ENCODE assay signal across 7 cellular contexts in the genomic region with DNA sequence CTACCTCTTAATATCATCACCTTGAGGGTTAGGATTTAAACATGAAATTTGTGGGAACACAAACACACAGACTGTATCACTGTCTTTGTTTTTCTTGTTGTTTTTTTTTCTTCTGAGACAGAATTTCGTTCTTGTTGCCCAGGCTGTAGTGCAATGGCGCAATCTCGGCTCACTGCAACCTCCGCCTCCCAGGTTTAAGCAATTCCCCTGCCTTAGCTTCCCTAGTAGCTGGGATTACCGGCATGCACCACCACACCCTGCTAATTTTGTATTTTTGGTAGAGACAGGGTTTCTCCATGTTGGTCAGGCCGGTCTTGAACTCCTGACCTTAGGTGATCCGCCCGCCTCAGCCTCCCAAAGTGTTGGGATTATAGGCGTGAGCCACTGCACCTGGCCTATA. TPM values are rescaled to one million over a fixed set of nuclear protein-coding genes. Genes with fewer than 3 reads are reported as not detected.
DNase-seq lines count a peak whose midpoint lies in the region; ATAC-seq lines count a peak whose summit lies in the region.
"Not testable (repeated sequence)": the region's sequence is repeated elsewhere in the genome, so short reads cannot be mapped to it uniquely, and the experiment has no call there.

No MANE protein-coding gene starts in this region.

- H3K9me3 Mint-ChIP-seq in CD4-positive, CD25-positive, alpha-beta regulatory T cell; T-cell; activated CD4-positive, alpha-beta memory T cell treated with anti-CD3 and anti-CD28 coated beads, Interleukin-2, amount 10 ng/mL, durations not matched to agents 7 days and 5 days; activated T-helper 2 cell treated with anti-CD3 and anti-CD28 coated beads, Interferon-gamma antibody, Interleukin-2, Interleukin-4, amounts not matched to agents 10 μg/mL and 5 μg/mL and 100 μg/mL, durations not matched to agents 14 hours and 24 hours and 36 hours; dendritic cell treated with granulocyte-macrophage colony-stimulating factor and Interleukin-4, amounts not matched to agents 40 ng/mL and 50 ng/mL, for 4 days; stimulated activated effector memory CD8-positive, alpha-beta T cell treated with anti-CD3 and anti-CD28 coated beads, Interleukin-12 subunit alpha, Interleukin-12 subunit beta, amount 100 ng/mL, for 72 hours: not testable (repeated sequence)

- POLR2A ChIA-PET in T-cell (lab: Charles Lee), result interaction anchor here in 1 of 2 donors (0.6 kb wide), 1 partner anchor 17 kb away, joined by 3 read pairs; no protein-coding TSS in a partner anchor
- POLR2A ChIA-PET in activated CD4-positive, alpha-beta memory T cell treated with anti-CD3 and anti-CD28 coated beads, Interleukin-2, amount 10 ng/mL, durations not matched to agents 7 days and 5 days (lab: Charles Lee), result interaction anchor here (1.6 kb wide), 1 partner anchor 35 kb away, joined by 4 read pairs; no protein-coding TSS in a partner anchor

- H3K79me2 ChIP-seq in mesendoderm (ENCODE audit: control insufficient read depth, insufficient read depth, low read length), result peaks cover 25% of the 10 kb centered on the region

- intact Hi-C loops in activated T-helper 2 cell treated with anti-CD3 and anti-CD28 coated beads, Interferon-gamma antibody, Interleukin-2, Interleukin-4, amounts not matched to agents 10 μg/mL and 5 μg/mL and 100 μg/mL, durations not matched to agents 14 hours and 24 hours and 36 hours (cut with micrococcal nuclease), result not testable (repeated sequence)
- intact Hi-C loops in dendritic cell treated with granulocyte-macrophage colony-stimulating factor and Interleukin-4, amounts not matched to agents 40 ng/mL and 50 ng/mL, for 4 days (cut with micrococcal nuclease), result loop anchor here (5.0 to 10.0 kb wide), 2 partner anchors 36 to 701 kb away; partner anchors contain the start of genes LMNB1 and PRRC1

- H3K4me1 Mint-ChIP-seq in CD4-positive, CD25-positive, alpha-beta regulatory T cell, result peaks cover 21 to 63% (median 40%) of the 10 kb centered on the region in 4 donors
- peaks cover 20 to 37% (median 29%) of the 10 kb centered on the region in 3 donors for H3K4me1 Mint-ChIP-seq in T-cell
- H3K4me1 Mint-ChIP-seq in activated CD4-positive, alpha-beta memory T cell treated with anti-CD3 and anti-CD28 coated beads, Interleukin-2, amount 10 ng/mL, durations not matched to agents 7 days and 5 days, result peaks cover 61% of the 10 kb centered on the region
- H3K4me1 Mint-ChIP-seq in activated T-helper 2 cell treated with anti-CD3 and anti-CD28 coated beads, Interferon-gamma antibody, Interleukin-2, Interleukin-4, amounts not matched to agents 10 μg/mL and 5 μg/mL and 100 μg/mL, durations not matched to agents 14 hours and 24 hours and 36 hours (ENCODE audit: low read depth), result peaks cover 44% of the 10 kb centered on the region
- H3K4me1 Mint-ChIP-seq in dendritic cell treated with granulocyte-macrophage colony-stimulating factor and Interleukin-4, amounts not matched to agents 40 ng/mL and 50 ng/mL, for 4 days (ENCODE audit: low read depth), result peaks cover 27% of the 10 kb centered on the region
- H3K4me1 Mint-ChIP-seq in stimulated activated effector memory CD8-positive, alpha-beta T cell treated with anti-CD3 and anti-CD28 coated beads, Interleukin-12 subunit alpha, Interleukin-12 subunit beta, amount 100 ng/mL, for 72 hours, result peaks cover 41% of the 10 kb centered on the region

- not testable (repeated sequence) for H3K9me3 ChIP-seq in CD4-positive, CD25-positive, alpha-beta regulatory T cell (ENCODE audit: control insufficient read depth in 2 of 2, low read length in 2 of 2)

- H3K27me3 ChIP-seq in CD4-positive, CD25-positive, alpha-beta regulatory T cell (ENCODE audit: control insufficient read depth, insufficient read depth, low read length); mesendoderm (ENCODE audit: insufficient read depth, low read length, poor library complexity): not testable (repeated sequence)

- H2BK120ac ChIP-seq in mesendoderm (ENCODE audit: low read depth, low read length), result not testable (repeated sequence)

- peaks cover 15% of the 10 kb centered on the region for H3K36me3 ChIP-seq in CD4-positive, CD25-positive, alpha-beta regulatory T cell (ENCODE audit: control insufficient read depth, insufficient read depth, low read length)
- H3K36me3 ChIP-seq in mesendoderm (ENCODE audit: control insufficient read depth, insufficient read depth, low read length), result peaks cover 21% of the 10 kb centered on the region

- not testable (repeated sequence) for H2BK5ac ChIP-seq in mesendoderm (ENCODE audit: low read length)

- not testable (repeated sequence) for H3K4me2 ChIP-seq in mesendoderm (ENCODE audit: low read length)

- ATAC-seq in CD4-positive, CD25-positive, alpha-beta regulatory T cell (ENCODE audit: low read depth in 2 of 2); T-cell (replicated peaks in 1 of 4); stimulated activated effector memory CD8-positive, alpha-beta T cell treated with anti-CD3 and anti-CD28 coated beads, Interleukin-12 subunit alpha, Interleukin-12 subunit beta, amount 100 ng/mL, for 72 hours: not testable (repeated sequence)

- H2BK15ac ChIP-seq in mesendoderm (replicated peaks; ENCODE audit: low read depth), result not testable (repeated sequence)

- peaks cover 19% of the 10 kb centered on the region for H3K79me1 ChIP-seq in mesendoderm (ENCODE audit: low read length)

- H3K23ac ChIP-seq in mesendoderm (ENCODE audit: low read length), result not testable (repeated sequence)

- H3K4me3 Mint-ChIP-seq in CD4-positive, CD25-positive, alpha-beta regulatory T cell; T-cell; activated CD4-positive, alpha-beta memory T cell treated with anti-CD3 and anti-CD28 coated beads, Interleukin-2, amount 10 ng/mL, durations not matched to agents 7 days and 5 days; activated T-helper 2 cell treated with anti-CD3 and anti-CD28 coated beads, Interferon-gamma antibody, Interleukin-2, Interleukin-4, amounts not matched to agents 10 μg/mL and 5 μg/mL and 100 μg/mL, durations not matched to agents 14 hours and 24 hours and 36 hours (ENCODE audit: low read depth); dendritic cell treated with granulocyte-macrophage colony-stimulating factor and Interleukin-4, amounts not matched to agents 40 ng/mL and 50 ng/mL, for 4 days; stimulated activated effector memory CD8-positive, alpha-beta T cell treated with anti-CD3 and anti-CD28 coated beads, Interleukin-12 subunit alpha, Interleukin-12 subunit beta, amount 100 ng/mL, for 72 hours: not testable (repeated sequence)

- peak overlapping the region; percentile 92 for H3K27ac ChIP-seq in CD4-positive, CD25-positive, alpha-beta regulatory T cell (ENCODE audit: insufficient read depth, low read length, poor library complexity, severe bottlenecking)
- H3K27ac ChIP-seq in mesendoderm (ENCODE audit: low read depth, low read length), result not testable (repeated sequence)

- WGBS in mesendoderm (ENCODE audit: extremely low coverage, insufficient coverage, low lambda C conversion rate), result no CpG with 5 or more reads among the region's 9 CpGs

- H2AK5ac ChIP-seq in mesendoderm (ENCODE audit: low read length), result not testable (repeated sequence)

- H3K18ac ChIP-seq in mesendoderm (ENCODE audit: low read length), result not testable (repeated sequence)

- not testable (repeated sequence) for H3K56ac ChIP-seq in mesendoderm (ENCODE audit: low read length)

- not testable (repeated sequence) for H4K5ac ChIP-seq in mesendoderm (ENCODE audit: low read length)

- H3K4me3 ChIP-seq in CD4-positive, CD25-positive, alpha-beta regulatory T cell (ENCODE audit: low read depth, low read length); mesendoderm (ENCODE audit: low read length): not testable (repeated sequence)

- not testable (repeated sequence) for H3K9ac ChIP-seq in mesendoderm (ENCODE audit: low read length)

- H3K4ac ChIP-seq in mesendoderm (ENCODE audit: low read depth, low read length), result not testable (repeated sequence)

- H3K36me3 Mint-ChIP-seq in CD4-positive, CD25-positive, alpha-beta regulatory T cell, result peaks cover 20% of the 10 kb centered on the region
- peaks cover 39% of the 10 kb centered on the region for H3K36me3 Mint-ChIP-seq in T-cell
- peaks cover 83% of the 10 kb centered on the region for H3K36me3 Mint-ChIP-seq in activated CD4-positive, alpha-beta memory T cell treated with anti-CD3 and anti-CD28 coated beads, Interleukin-2, amount 10 ng/mL, durations not matched to agents 7 days and 5 days (ENCODE audit: low read depth)
- H3K36me3 Mint-ChIP-seq in activated T-helper 2 cell treated with anti-CD3 and anti-CD28 coated beads, Interferon-gamma antibody, Interleukin-2, Interleukin-4, amounts not matched to agents 10 μg/mL and 5 μg/mL and 100 μg/mL, durations not matched to agents 14 hours and 24 hours and 36 hours (ENCODE audit: low read depth), result peaks cover 82% of the 10 kb centered on the region
- peaks cover 14% of the 10 kb centered on the region for H3K36me3 Mint-ChIP-seq in dendritic cell treated with granulocyte-macrophage colony-stimulating factor and Interleukin-4, amounts not matched to agents 40 ng/mL and 50 ng/mL, for 4 days (ENCODE audit: low read depth)
- peaks cover 100% of the 10 kb centered on the region for H3K36me3 Mint-ChIP-seq in stimulated activated effector memory CD8-positive, alpha-beta T cell treated with anti-CD3 and anti-CD28 coated beads, Interleukin-12 subunit alpha, Interleukin-12 subunit beta, amount 100 ng/mL, for 72 hours

- H3K27ac Mint-ChIP-seq in CD4-positive, CD25-positive, alpha-beta regulatory T cell, result peak overlapping the region; percentile 43 to 98 (median 83)
- peak overlapping the region; percentile 46 to 52 for H3K27ac Mint-ChIP-seq in T-cell
- peak overlapping the region; percentile 96 for H3K27ac Mint-ChIP-seq in activated CD4-positive, alpha-beta memory T cell treated with anti-CD3 and anti-CD28 coated beads, Interleukin-2, amount 10 ng/mL, durations not matched to agents 7 days and 5 days
- peak overlapping the region; percentile 59 for H3K27ac Mint-ChIP-seq in activated T-helper 2 cell treated with anti-CD3 and anti-CD28 coated beads, Interferon-gamma antibody, Interleukin-2, Interleukin-4, amounts not matched to agents 10 μg/mL and 5 μg/mL and 100 μg/mL, durations not matched to agents 14 hours and 24 hours and 36 hours
- H3K27ac Mint-ChIP-seq in dendritic cell treated with granulocyte-macrophage colony-stimulating factor and Interleukin-4, amounts not matched to agents 40 ng/mL and 50 ng/mL, for 4 days, result peak overlapping the region; percentile 76
- H3K27ac Mint-ChIP-seq in stimulated activated effector memory CD8-positive, alpha-beta T cell treated with anti-CD3 and anti-CD28 coated beads, Interleukin-12 subunit alpha, Interleukin-12 subunit beta, amount 100 ng/mL, for 72 hours, result peak overlapping the region; percentile 75

- peaks cover 39% of the 10 kb centered on the region for H3K4me1 ChIP-seq in CD4-positive, CD25-positive, alpha-beta regulatory T cell (ENCODE audit: control insufficient read depth, insufficient read depth, low read length, poor library complexity, severe bottlenecking)
- H3K4me1 ChIP-seq in mesendoderm (ENCODE audit: control insufficient read depth, low read depth, low read length), result not testable (repeated sequence)

- not testable (repeated sequence) for DNase-seq in CD4-positive, CD25-positive, alpha-beta regulatory T cell; T-cell; activated CD4-positive, alpha-beta memory T cell treated with anti-CD3 and anti-CD28 coated beads, Interleukin-2, amount 10 ng/mL, durations not matched to agents 7 days and 5 days; activated T-helper 2 cell treated with anti-CD3 and anti-CD28 coated beads, Interferon-gamma antibody, Interleukin-2, Interleukin-4, amounts not matched to agents 10 μg/mL and 5 μg/mL and 100 μg/mL, durations not matched to agents 14 hours and 24 hours and 36 hours (ENCODE audit: low spot score); mesendoderm; stimulated activated effector memory CD8-positive, alpha-beta T cell treated with anti-CD3 and anti-CD28 coated beads, Interleukin-12 subunit alpha, Interleukin-12 subunit beta, amount 100 ng/mL, for 72 hours (ENCODE audit: low spot score in 2 of 2)

- peak overlapping the region; percentile 28 for H4K8ac ChIP-seq in mesendoderm (ENCODE audit: low read depth, low read length)

- H3K27me3 Mint-ChIP-seq in CD4-positive, CD25-positive, alpha-beta regulatory T cell; T-cell; activated CD4-positive, alpha-beta memory T cell treated with anti-CD3 and anti-CD28 coated beads, Interleukin-2, amount 10 ng/mL, durations not matched to agents 7 days and 5 days; activated T-helper 2 cell treated with anti-CD3 and anti-CD28 coated beads, Interferon-gamma antibody, Interleukin-2, Interleukin-4, amounts not matched to agents 10 μg/mL and 5 μg/mL and 100 μg/mL, durations not matched to agents 14 hours and 24 hours and 36 hours (ENCODE audit: low read depth); dendritic cell treated with granulocyte-macrophage colony-stimulating factor and Interleukin-4, amounts not matched to agents 40 ng/mL and 50 ng/mL, for 4 days: not testable (repeated sequence)

- CTCF ChIA-PET in T-cell (lab: Charles Lee), result interaction anchor here in 1 of 2 donors (0.6 kb wide), 1 partner anchor 21 kb away, joined by 3 read pairs; no protein-coding TSS in a partner anchor
- CTCF ChIA-PET in activated CD4-positive, alpha-beta memory T cell treated with anti-CD3 and anti-CD28 coated beads, Interleukin-2, amount 10 ng/mL, durations not matched to agents 7 days and 5 days (lab: Charles Lee), result interaction anchor here (1.3 to 2.3 kb wide), 3 partner anchors 9 to 138 kb away, joined by 4 to 8 read pairs (median 4); no protein-coding TSS in a partner anchor

RNA-seq across cellular contexts. Expression of gene LMNB1, which starts 36.9 kb away (rescaled TPM):
- total RNA-seq in CD4-positive, CD25-positive, alpha-beta regulatory T cell, result 52.5 TPM
- polyA plus RNA-seq in CD4-positive, CD25-positive, alpha-beta regulatory T cell, result 10 to 100 TPM; 11.5 to 21.9 (median 17.3) TPM
- total RNA-seq in T-cell, result 10 to 100 TPM; 25.6 to 36.6 (median 30.9) TPM
- 100 to 1,000 TPM; 291 to 296 TPM for total RNA-seq in activated CD4-positive, alpha-beta memory T cell treated with anti-CD3 and anti-CD28 coated beads, Interleukin-2, amount 10 ng/mL, durations not matched to agents 7 days and 5 days
- 232 and 239 TPM in 2 replicates for total RNA-seq in activated T-helper 2 cell treated with anti-CD3 and anti-CD28 coated beads, Interferon-gamma antibody, Interleukin-2, Interleukin-4, amounts not matched to agents 10 μg/mL and 5 μg/mL and 100 μg/mL, durations not matched to agents 14 hours and 24 hours and 36 hours
- 281 TPM for polyA plus RNA-seq in mesendoderm (2013, experiment 1 of 2)
- 274 TPM for polyA plus RNA-seq in mesendoderm (2013, experiment 2 of 2)
